In the genomic region with DNA sequence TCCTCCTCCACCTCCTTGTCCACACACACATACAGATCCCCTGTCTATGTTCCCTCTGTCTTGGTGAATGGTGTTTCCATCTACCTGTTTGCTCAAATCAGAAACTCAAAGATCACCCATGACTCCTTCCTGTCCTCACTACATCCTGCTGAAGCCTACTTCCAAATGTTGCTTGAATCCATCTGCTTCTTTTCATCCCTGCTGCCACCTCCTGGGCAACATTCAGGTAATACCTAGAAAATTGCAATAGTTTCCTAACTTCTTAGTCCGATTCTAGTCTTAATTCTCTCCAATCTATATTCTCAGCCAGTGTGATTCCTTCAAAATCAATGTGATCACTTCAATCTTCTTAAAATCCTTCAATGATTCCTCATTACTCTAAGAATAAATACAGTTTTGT, we compare ENCODE assay signal across 9 cellular contexts.
DNase-seq lines count a peak whose midpoint lies in the region; ATAC-seq and TF ChIP-seq lines count a peak whose summit lies in the region.
"Had no signal": no experiment of that assay in that cellular context is flagged by ENCODE, and none has a peak within 500 bp of the region (broad histone marks: within the 10 kb centered on the region; RNA-seq: fewer than 3 reads in every experiment).

No MANE protein-coding gene starts in this region.

- H3K4me1 ChIP-seq in right cardiac atrium (ENCODE audit: control insufficient read depth, insufficient read depth, low read length) = peaks cover 2% of the 10 kb centered on the region

- DNase-seq in EL = peak; percentile 38
- DNase-seq in MV-4-11 (lab: John Stamatoyannopoulos, UW) = peak; percentile 31
- peak; percentile 38 to 59 for DNase-seq in cardiac fibroblast (ENCODE audit: low read depth in 2 of 2)
- no peak for DNase-seq in nephron progenitor cell
- no peak for DNase-seq in activated gamma-delta T cell (lab: John Stamatoyannopoulos, UW)
- DNase-seq in activated gamma-delta T cell treated with Interleukin-2 at 50 U/mL for 16 hours = no peak
- no peak for DNase-seq in right cardiac atrium
- DNase-seq: T1000 had no signal

- no peak overlapping the region for H3K4me3 Mint-ChIP-seq in nephron progenitor cell

- H3K4me3 ChIP-seq in cardiac fibroblast (replicated peaks in 1 of 2; ENCODE audit: low read depth in 2 of 2, low read length in 2 of 2) (no peak overlapping the region), right cardiac atrium (ENCODE audit: low read length) (no peak overlapping the region)

- no peak for ATAC-seq in HG03108 (IDR thresholded peaks at IDR 0.05; ENCODE audit: unreplicated experiment)
- no peak for ATAC-seq in right cardiac atrium

- H3K27me3 Mint-ChIP-seq in nephron progenitor cell (ENCODE audit: low read depth, poor library complexity) = peaks cover 10% of the 10 kb centered on the region

- H3K4me1 Mint-ChIP-seq in nephron progenitor cell = peaks cover 12% of the 10 kb centered on the region

- H3K36me3 Mint-ChIP-seq in nephron progenitor cell (ENCODE audit: low read depth) = no peaks in the 10 kb centered on the region

- H3K27me3 ChIP-seq in right cardiac atrium (ENCODE audit: control insufficient read depth, insufficient read depth) = no peaks in the 10 kb centered on the region

- WGBS in right cardiac atrium = 81% methylated on average over 1 of the region's 1 CpG

- no peak overlapping the region for H3K27ac Mint-ChIP-seq in nephron progenitor cell

- H3K27ac ChIP-seq in right cardiac atrium (ENCODE audit: low read length) = no peak overlapping the region

- peak; percentile 22 for TF ChIP-seq CTCF in cardiac fibroblast (IDR thresholded peaks at IDR 0.05; ENCODE audit: low read depth, low read length)
- peak; percentile 15 for TF ChIP-seq CTCF in nephron progenitor cell (IDR thresholded peaks at IDR 0.05)

- intact Hi-C loops in right cardiac atrium (cut with DNase I) = no loop called here

- H3K9me3 Mint-ChIP-seq in nephron progenitor cell = peaks cover 4% of the 10 kb centered on the region

- H3K9me3 ChIP-seq in right cardiac atrium (ENCODE audit: control insufficient read depth, low read length) = no peaks in the 10 kb centered on the region

Comparison
In these comparisons a context has a peak if more than half of its experiments do, and no peak if none do; other contexts are left out.
1. DNase-seq: peak in EL (single experiment), MV-4-11 (single experiment) and cardiac fibroblast (2 of 2); none in nephron progenitor cell (single experiment), activated gamma-delta T cell (single experiment), activated gamma-delta T cell treated with Interleukin-2 at 50 U/mL for 16 hours (single experiment) and right cardiac atrium (0 of 3).